Comparison of ENCODE assay signal across 27 cellular contexts in genomic region chr6:125316621-125317020, GRCh38. TPM values are rescaled to one million over a fixed set of nuclear protein-coding genes. Genes with fewer than 3 reads are reported as not detected.
DNase-seq lines count a peak whose midpoint lies in the region; ATAC-seq, FAIRE-seq and TF ChIP-seq lines count a peak whose summit lies in the region.
"Had no signal": no experiment of that assay in that cellular context is flagged by ENCODE, and none has a peak within 500 bp of the region (broad histone marks: within the 10 kb centered on the region; RNA-seq: fewer than 3 reads in every experiment).

No MANE protein-coding gene starts in this region.

- H3K36me3 ChIP-seq in H1 (ENCODE audit: control insufficient read depth in 2 of 4, insufficient read depth in 4 of 4, low read length in 3 of 4), result no peaks in the 10 kb centered on the region
- no peaks in the 10 kb centered on the region for H3K36me3 ChIP-seq in testis (ENCODE audit: low read depth, missing control alignments)
- H3K36me3 ChIP-seq: cardiac muscle cell had no signal

- no peak overlapping the region for H3K9ac ChIP-seq in H1 (replicated peaks in 1 of 4; ENCODE audit: extremely low read depth in 1 of 4, low read depth in 3 of 4, low read length in 3 of 4)
- H3K9ac ChIP-seq: SK-N-SH had no signal

- H3K27me3 ChIP-seq in H1 (replicated peaks in 1 of 4; ENCODE audit: control insufficient read depth in 3 of 4, extremely low read depth in 1 of 4, insufficient read depth in 3 of 4, low read length in 3 of 4) (no peaks in the 10 kb centered on the region), testis (no peaks in the 10 kb centered on the region)
- H3K27me3 ChIP-seq: cardiac muscle cell had no signal

- no peaks in the 10 kb centered on the region for H4K20me1 ChIP-seq in H1 (replicated peaks in 1 of 2; ENCODE audit: control insufficient read depth in 1 of 2, insufficient read depth in 2 of 2, low read length in 2 of 2)

- H2BK12ac ChIP-seq in H1 (ENCODE audit: low read depth, low read length), result peak overlapping the region; percentile 30; the same call in 1 of the 2 replicates

- H4K91ac ChIP-seq in H1 (replicated peaks; ENCODE audit: insufficient read length, low read length), result no peak overlapping the region

- H3K27ac Mint-ChIP-seq in neural crest cell (ENCODE audit: unreplicated experiment) (peak overlapping the region; percentile 21), T-helper 17 cell (no peak overlapping the region)
- H3K27ac Mint-ChIP-seq: CD8-positive, alpha-beta T cell; memory B cell; naive thymus-derived CD4-positive, alpha-beta T cell; progenitor cell of endocrine pancreas; WTC11 had no signal

- no peak overlapping the region for H3K4me2 ChIP-seq in H1 (ENCODE audit: insufficient read depth in 1 of 2, low read depth in 2 of 2, low read length in 2 of 2)
- H3K4me2 ChIP-seq: SK-N-SH had no signal

- FAIRE-seq in H1 (lab: Jason Lieb, UNC), result no peak
- FAIRE-seq: GM12878, kidney had no signal

- no peak overlapping the region for H3K18ac ChIP-seq in H1 (ENCODE audit: extremely low read depth, low read length)

- no peaks in the 10 kb centered on the region for H3K79me2 ChIP-seq in H1 (ENCODE audit: control insufficient read depth in 1 of 2, insufficient read depth in 2 of 2, low read length in 2 of 2)

- no peak overlapping the region for H2BK5ac ChIP-seq in H1 (ENCODE audit: low read depth, low read length)

- WGBS in H1 (ENCODE audit: extremely low coverage in 1 of 2, insufficient coverage in 1 of 2, insufficient read length in 1 of 2, insufficient replicate concordance in 2 of 2, low coverage in 1 of 2, low lambda C conversion rate in 2 of 2, missing lambda C conversion rate in 1 of 2), 2 experiments, result 88% methylated on average over 9 of the region's 9 CpGs; no CpG with 5 or more reads in 1 of the 2 experiments
- 67 to 69% methylated on average over 9 of the region's 9 CpGs for WGBS in testis, 2 donors

- peak in 54 of 56 donors; percentile 19 to 95 (median 73) for DNase-seq in amygdala (lab: John Stamatoyannopoulos, UW)
- no peak for DNase-seq in H1 (ENCODE audit: low read depth in 1 of 2, low spot score in 2 of 2)
- peak; percentile 49 for DNase-seq in neural crest cell (ENCODE audit: low read depth, low spot score)
- peak; percentile 21 for DNase-seq in testis
- no peak for DNase-seq in DMS53 (lab: John Stamatoyannopoulos, UW)
- DNase-seq in NOMO-1 (lab: John Stamatoyannopoulos, UW; ENCODE audit: unreplicated experiment in 2 of 2), result no peak
- no peak for DNase-seq in NCI-H1105 (lab: John Stamatoyannopoulos, UW)
- no peak for DNase-seq in T-helper 17 cell
- DNase-seq: activated CD4-positive, alpha-beta T cell treated with anti-CD3 and anti-CD28 coated beads, Interleukin-2, amount 50 U/mL, for 4 hours; activated gamma-delta T cell treated with Interleukin-2 at 50 U/mL for 16 hours; CD8-positive, alpha-beta T cell; DMS79; kidney; naive thymus-derived CD4-positive, alpha-beta T cell; NCI-H1417 treated with DMSO at 0.1 percent for 48 hours; NCI-H2107; NCI-H510A; NK-92 treated with Interleukin-12 subunit alpha and Interleukin-12 subunit beta, amount 100 ng/mL, for 24 hours; SK-N-SH; stimulated activated CD4-positive, alpha-beta T cell treated with anti-CD3 and anti-CD28 coated beads, Interleukin-1b, Interleukin-23, amount 100 ng/mL, for 48 hours had no signal

- peak overlapping the region; percentile 61; the same call in 1 of the 2 replicates for H2AFZ ChIP-seq in H1 (ENCODE audit: low read length)

- peaks cover 22% of the 10 kb centered on the region for H3K27me3 Mint-ChIP-seq in neural crest cell (ENCODE audit: low read depth)
- peaks cover 9% of the 10 kb centered on the region for H3K27me3 Mint-ChIP-seq in T-helper 17 cell
- H3K27me3 Mint-ChIP-seq: progenitor cell of endocrine pancreas had no signal

- no peak overlapping the region for H4K8ac ChIP-seq in H1 (ENCODE audit: extremely low read depth, insufficient read depth, low read length)

- ATAC-seq in T-helper 17 cell, result no peak
- ATAC-seq: CD8-positive, alpha-beta T cell; GM12878; HCT116; naive thymus-derived CD4-positive, alpha-beta T cell; WTC11 had no signal

- no peak overlapping the region for H3K14ac ChIP-seq in H1 (ENCODE audit: insufficient read length)

- no peak for TF ChIP-seq POLR2A in H1 (IDR thresholded peaks at IDR 0.05; ENCODE audit: control extremely low read depth in 1 of 2, low read depth in 2 of 2, low read length in 2 of 2)
- no peak for TF ChIP-seq POLR2A in testis (IDR thresholded peaks at IDR 0.05)

- H3K9me3 Mint-ChIP-seq in neural crest cell, result no peaks in the 10 kb centered on the region
- H3K9me3 Mint-ChIP-seq: CD8-positive, alpha-beta T cell; memory B cell; naive thymus-derived CD4-positive, alpha-beta T cell; WTC11 had no signal

- CTCF ChIA-PET in H1 (lab: Charles Lee; ENCODE audit: partially characterized antibody), result interaction anchor here (0.8 to 9.6 kb wide), 11 partner anchors 157 to 469 kb away, joined by 3 to 120 read pairs (median 5); no protein-coding TSS in a partner anchor

- H3K36me3 Mint-ChIP-seq in neural crest cell (ENCODE audit: low read depth) (no peaks in the 10 kb centered on the region), T-helper 17 cell (ENCODE audit: low read depth) (no peaks in the 10 kb centered on the region)
- H3K36me3 Mint-ChIP-seq: CD8-positive, alpha-beta T cell; memory B cell; naive thymus-derived CD4-positive, alpha-beta T cell; WTC11 had no signal

- no peak overlapping the region for H2AK5ac ChIP-seq in H1 (ENCODE audit: low read depth, low read length)

- no peak overlapping the region for H2BK120ac ChIP-seq in H1 (replicated peaks; ENCODE audit: low read depth, low read length)

- H3K23ac ChIP-seq in H1 (ENCODE audit: insufficient read length), result no peak overlapping the region

- intact Hi-C loops in testis (cut with DNase I; ENCODE audit: low total_unique reads), result no loop called here

- H3K56ac ChIP-seq in H1 (replicated peaks; ENCODE audit: insufficient read length, low read depth, low read length), result no peak overlapping the region

- TF ChIP-seq CTCF in H1 (IDR thresholded peaks at IDR 0.05; ENCODE audit: control extremely low read depth in 1 of 3, insufficient read depth in 1 of 3, low read depth in 1 of 3, low read length in 3 of 3) (no peak), neural crest cell (conservative IDR thresholded peaks at IDR 0.05) (no peak), testis (IDR thresholded peaks at IDR 0.05) (no peak)

- H3K27ac ChIP-seq in H1 (ENCODE audit: low read depth, low read length) (no peak overlapping the region), testis (no peak overlapping the region)
- H3K27ac ChIP-seq: cardiac muscle cell, skin epidermis had no signal

- no peak for TF ChIP-seq RAD21 in H1 (IDR thresholded peaks at IDR 0.05 in 1 of 2, conservative IDR thresholded peaks at IDR 0.05 in 1 of 2; ENCODE audit: low read depth in 2 of 2, low read length in 2 of 2)

- H3K4me1 ChIP-seq in H1 (replicated peaks in 1 of 4; ENCODE audit: control insufficient read depth in 3 of 4, insufficient read depth in 4 of 4, low read length in 3 of 4), result no peaks in the 10 kb centered on the region
- no peaks in the 10 kb centered on the region for H3K4me1 ChIP-seq in testis

- no peak overlapping the region for H4K5ac ChIP-seq in H1 (ENCODE audit: insufficient read length, low read depth, low read length)

- H2BK20ac ChIP-seq in H1 (ENCODE audit: low read length), result no peak overlapping the region

- H3K9me3 ChIP-seq in H1 (ENCODE audit: insufficient read depth in 2 of 2, low read depth in 1 of 2, low read length in 1 of 2), result no peaks in the 10 kb centered on the region
- H3K9me3 ChIP-seq in testis, result no peaks in the 10 kb centered on the region
- H3K9me3 ChIP-seq in T-helper 17 cell (ENCODE audit: control insufficient read depth, low read length, poor library complexity, severe bottlenecking), result no peaks in the 10 kb centered on the region
- H3K9me3 ChIP-seq: SK-N-SH had no signal

- no peak for TF ChIP-seq EP300 in H1 (IDR thresholded peaks at IDR 0.05; ENCODE audit: borderline replicate concordance in 1 of 2, low read depth in 2 of 2, low read length in 2 of 2)

- H3K4me3 ChIP-seq in H1 (ENCODE audit: extremely low read depth in 1 of 4, insufficient read depth in 2 of 4, low read depth in 3 of 4, low read length in 4 of 4) (no peak overlapping the region), testis (no peak overlapping the region)
- H3K4me3 ChIP-seq: cardiac muscle cell, GM12878, skin epidermis had no signal

- H3K4me3 Mint-ChIP-seq in neural crest cell (peak overlapping the region; percentile 65), T-helper 17 cell (no peak overlapping the region)
- H3K4me3 Mint-ChIP-seq: CD8-positive, alpha-beta T cell; memory B cell; naive thymus-derived CD4-positive, alpha-beta T cell; WTC11 had no signal

- no peak overlapping the region for H2BK15ac ChIP-seq in H1 (ENCODE audit: low read length)

- no peaks in the 10 kb centered on the region for H3K23me2 ChIP-seq in H1 (ENCODE audit: low read depth, low read length)

- POLR2A ChIA-PET in H1 (lab: Charles Lee; ENCODE audit: partially characterized antibody), result no interaction called here

- H3K4me1 Mint-ChIP-seq in neural crest cell (peaks cover 7% of the 10 kb centered on the region), T-helper 17 cell (no peaks in the 10 kb centered on the region)
- H3K4me1 Mint-ChIP-seq: memory B cell; naive thymus-derived CD4-positive, alpha-beta T cell had no signal

- H3K79me1 ChIP-seq in H1 (ENCODE audit: low read depth, low read length), result no peaks in the 10 kb centered on the region

- no peak overlapping the region for H3K4ac ChIP-seq in H1 (replicated peaks; ENCODE audit: insufficient read length, low read depth, low read length)

TF ChIP-seq in H1, 55 proteins besides CTCF, POLR2A, EP300 and RAD21 (continues in another document):
- TF ChIP-seq BACH1 (IDR thresholded peaks at IDR 0.05; ENCODE audit: low read length), result no peak
- no peak for TF ChIP-seq SP1 (IDR thresholded peaks at IDR 0.05; ENCODE audit: low read depth, low read length)
- TF ChIP-seq TAF7 (optimal IDR thresholded peaks at IDR 0.05; ENCODE audit: borderline replicate concordance, low read depth, low read length), result no peak
- TF ChIP-seq SP4 (IDR thresholded peaks at IDR 0.05; ENCODE audit: low read length), result no peak
- TF ChIP-seq GABPA (IDR thresholded peaks at IDR 0.05; ENCODE audit: borderline replicate concordance, insufficient read depth, low read length), result no peak
- no peak for TF ChIP-seq TAF1 (IDR thresholded peaks at IDR 0.05; ENCODE audit: low read depth, low read length)

RNA-seq across cellular contexts. Expression of gene HDDC2, which starts 14.9 kb away (rescaled TPM):
- total RNA-seq in H1 (2021; fragmentation: NEBNext Ultra II Directional; extraction: Animal tissue kit (Norgen Biotek cat#: 25700)), result 86.0 and 89.3 TPM in 2 replicates
- polyA plus RNA-seq in H1 (2011; rRNA removed) (96.8 and 129 TPM in 2 replicates), testis (ENCODE audit: insufficient read depth, low read depth, low replicate concordance) (112 TPM)
- polyA plus RNA-seq in H1 (2011; cell fraction: cytosol; rRNA removed), result 134 TPM
- polyA plus RNA-seq in H1 (2011; cell fraction: nucleus; rRNA removed), result 74.7 TPM
- 79.5 to 106 TPM (median 103 TPM) in 4 replicates for polyA plus RNA-seq in H1 (2012, experiment 1 of 2)
- 19.2 TPM for polyA plus RNA-seq in H1 (2012, experiment 2 of 2)
- polyA plus RNA-seq in H1 (2013, experiment 1 of 2), result 59.3 TPM
- polyA plus RNA-seq in H1 (2013, experiment 2 of 2), result 63.1 TPM
- 45.1 and 57.3 TPM in 2 replicates for polyA minus RNA-seq in H1 (2011; rRNA and poly(A)+ RNA removed)
- 18.3 TPM for polyA minus RNA-seq in H1 (2011; cell fraction: cytosol; rRNA and poly(A)+ RNA removed)
- polyA minus RNA-seq in H1 (2011; cell fraction: nucleus; rRNA and poly(A)+ RNA removed), result 62.5 TPM
- total RNA-seq in neural crest cell (103 and 104 TPM in 2 replicates), testis (10 to 100 TPM; 61.3 to 89.6 TPM), T-helper 17 cell (10 to 100 TPM; 22.1 to 33.1 TPM)

Comparison
In these comparisons a context has a peak if more than half of its experiments do, and no peak if none do; other contexts are left out.
1. DNase-seq: peak in amygdala (54 of 56), neural crest cell (single experiment) and testis (single experiment); none in H1 (0 of 2), DMS53 (single experiment), NOMO-1 (0 of 2), NCI-H1105 (single experiment) and T-helper 17 cell (0 of 3).